ENCODE assay signal across 20 cellular contexts in genomic region chr4:14582658-14583057, GRCh38.
"Had no signal": no experiment of that assay in that cellular context is flagged by ENCODE, and none has a peak within 500 bp of the region (broad histone marks: within the 10 kb centered on the region; RNA-seq: fewer than 3 reads in every experiment).

No MANE protein-coding gene starts in this region.

- H3K9me3 Mint-ChIP-seq: activated naive CD8-positive, alpha-beta T cell treated with anti-CD3 and anti-CD28 coated beads, Interleukin-2, amount 50 U/mL, for 24 hours; stimulated activated naive B cell treated with anti-CD40 and anti-IgM and Interleukin-4, amounts not matched to agents 10 μg/mL and 1 μg/mL and 100 μg/mL, for 72 hours had no signal

- H3K27ac Mint-ChIP-seq: activated CD4-positive, alpha-beta T cell treated with anti-CD3 and anti-CD28 coated beads, Interleukin-2, amount 10 ng/mL, durations not matched to agents 24 days and 14 days; activated CD8-positive, alpha-beta memory T cell treated with anti-CD3 and anti-CD28 coated beads, Interleukin-2, amount 10 ng/mL, durations not matched to agents 7 days and 5 days; activated CD8-positive, alpha-beta T cell treated with anti-CD3 and anti-CD28 coated beads for 36 hours; activated naive CD8-positive, alpha-beta T cell treated with anti-CD3 and anti-CD28 coated beads, Interleukin-2, amount 50 U/mL, for 24 hours; natural killer cell treated with Interleukin-12 subunit alpha and Interleukin-12 subunit beta and Interleukin-15 and Interleukin-18, amount 100 ng/mL, for 72 hours; stimulated activated naive B cell treated with anti-CD40 and anti-IgM and Interleukin-4, amounts not matched to agents 10 μg/mL and 1 μg/mL and 100 μg/mL, for 72 hours; T-helper 17 cell had no signal

- H3K27ac ChIP-seq: epithelial cell of prostate, left ventricle myocardium inferior, parathyroid adenoma, sigmoid colon, testis, upper lobe of left lung had no signal

- H3K79me2 ChIP-seq: parathyroid adenoma had no signal

- H3K4me3 Mint-ChIP-seq: activated CD4-positive, alpha-beta T cell treated with anti-CD3 and anti-CD28 coated beads, Interleukin-2, amount 10 ng/mL, durations not matched to agents 24 days and 14 days; activated CD8-positive, alpha-beta memory T cell treated with anti-CD3 and anti-CD28 coated beads, Interleukin-2, amount 10 ng/mL, durations not matched to agents 7 days and 5 days; activated CD8-positive, alpha-beta T cell treated with anti-CD3 and anti-CD28 coated beads for 36 hours; activated naive CD8-positive, alpha-beta T cell treated with anti-CD3 and anti-CD28 coated beads, Interleukin-2, amount 50 U/mL, for 24 hours; natural killer cell treated with Interleukin-12 subunit alpha and Interleukin-12 subunit beta and Interleukin-15 and Interleukin-18, amount 100 ng/mL, for 72 hours; stimulated activated naive B cell treated with anti-CD40 and anti-IgM and Interleukin-4, amounts not matched to agents 10 μg/mL and 1 μg/mL and 100 μg/mL, for 72 hours; T-helper 17 cell had no signal

- ATAC-seq: activated CD8-positive, alpha-beta memory T cell treated with anti-CD3 and anti-CD28 coated beads, Interleukin-2, amount 10 ng/mL, durations not matched to agents 7 days and 5 days; activated CD8-positive, alpha-beta T cell treated with anti-CD3 and anti-CD28 coated beads for 36 hours; activated naive CD8-positive, alpha-beta T cell treated with anti-CD3 and anti-CD28 coated beads, Interleukin-2, amount 50 U/mL, for 24 hours; natural killer cell treated with Interleukin-12 subunit alpha and Interleukin-12 subunit beta and Interleukin-15 and Interleukin-18, amount 100 ng/mL, for 72 hours; stimulated activated naive B cell treated with anti-CD40 and anti-IgM and Interleukin-4, amounts not matched to agents 10 μg/mL and 1 μg/mL and 100 μg/mL, for 72 hours; T-helper 17 cell had no signal

- H3K9me3 ChIP-seq: testis had no signal

- H3K36me3 ChIP-seq: left ventricle myocardium inferior, sigmoid colon, upper lobe of left lung had no signal

- H3K27me3 ChIP-seq: sigmoid colon, testis, upper lobe of left lung had no signal

- H3K9ac ChIP-seq: parathyroid adenoma had no signal

- DNase-seq: activated CD4-positive, alpha-beta T cell treated with anti-CD3 and anti-CD28 coated beads, Interleukin-2, amount 10 ng/mL, durations not matched to agents 24 days and 14 days; activated CD8-positive, alpha-beta memory T cell treated with anti-CD3 and anti-CD28 coated beads, Interleukin-2, amount 10 ng/mL, durations not matched to agents 7 days and 5 days; activated CD8-positive, alpha-beta T cell treated with anti-CD3 and anti-CD28 coated beads for 36 hours; activated gamma-delta T cell; activated naive CD4-positive, alpha-beta T cell treated with anti-CD3 and anti-CD28 coated beads, Interleukin-2, amount 50 U/mL, for 16 hours; activated naive CD8-positive, alpha-beta T cell treated with anti-CD3 and anti-CD28 coated beads, Interleukin-2, amount 50 U/mL, for 24 hours; activated T-cell treated with anti-CD3 and anti-CD28 coated beads for 4 hours; left ventricle myocardium inferior; midbrain; sigmoid colon; stimulated activated CD4-positive, alpha-beta T cell treated with anti-CD3 and anti-CD28 coated beads, Interleukin-15, amount 100 ng/mL, for 24 hours; stimulated activated naive B cell treated with anti-CD40 and anti-IgM and Interleukin-4, amounts not matched to agents 10 μg/mL and 1 μg/mL and 100 μg/mL, for 72 hours; SW 1271; T-helper 17 cell; testis; upper lobe of left lung had no signal

- H3K4me3 ChIP-seq: left ventricle myocardium inferior, sigmoid colon, smooth muscle cell, testis, upper lobe of left lung had no signal

- H3K27me3 Mint-ChIP-seq: activated CD4-positive, alpha-beta T cell treated with anti-CD3 and anti-CD28 coated beads, Interleukin-2, amount 10 ng/mL, durations not matched to agents 24 days and 14 days; activated CD8-positive, alpha-beta memory T cell treated with anti-CD3 and anti-CD28 coated beads, Interleukin-2, amount 10 ng/mL, durations not matched to agents 7 days and 5 days; natural killer cell treated with Interleukin-12 subunit alpha and Interleukin-12 subunit beta and Interleukin-15 and Interleukin-18, amount 100 ng/mL, for 72 hours; stimulated activated naive B cell treated with anti-CD40 and anti-IgM and Interleukin-4, amounts not matched to agents 10 μg/mL and 1 μg/mL and 100 μg/mL, for 72 hours; T-helper 17 cell had no signal

- H3K4me2 ChIP-seq: smooth muscle cell had no signal

- H3K4me1 Mint-ChIP-seq: activated CD4-positive, alpha-beta T cell treated with anti-CD3 and anti-CD28 coated beads, Interleukin-2, amount 10 ng/mL, durations not matched to agents 24 days and 14 days; activated CD8-positive, alpha-beta memory T cell treated with anti-CD3 and anti-CD28 coated beads, Interleukin-2, amount 10 ng/mL, durations not matched to agents 7 days and 5 days; activated naive CD8-positive, alpha-beta T cell treated with anti-CD3 and anti-CD28 coated beads, Interleukin-2, amount 50 U/mL, for 24 hours; stimulated activated naive B cell treated with anti-CD40 and anti-IgM and Interleukin-4, amounts not matched to agents 10 μg/mL and 1 μg/mL and 100 μg/mL, for 72 hours; T-helper 17 cell had no signal

- H3K36me3 Mint-ChIP-seq: activated CD8-positive, alpha-beta memory T cell treated with anti-CD3 and anti-CD28 coated beads, Interleukin-2, amount 10 ng/mL, durations not matched to agents 7 days and 5 days; natural killer cell treated with Interleukin-12 subunit alpha and Interleukin-12 subunit beta and Interleukin-15 and Interleukin-18, amount 100 ng/mL, for 72 hours; stimulated activated naive B cell treated with anti-CD40 and anti-IgM and Interleukin-4, amounts not matched to agents 10 μg/mL and 1 μg/mL and 100 μg/mL, for 72 hours had no signal

- H3K4me1 ChIP-seq: parathyroid adenoma, sigmoid colon, testis, upper lobe of left lung had no signal

- H2AFZ ChIP-seq: parathyroid adenoma had no signal
